In the genomic region with DNA sequence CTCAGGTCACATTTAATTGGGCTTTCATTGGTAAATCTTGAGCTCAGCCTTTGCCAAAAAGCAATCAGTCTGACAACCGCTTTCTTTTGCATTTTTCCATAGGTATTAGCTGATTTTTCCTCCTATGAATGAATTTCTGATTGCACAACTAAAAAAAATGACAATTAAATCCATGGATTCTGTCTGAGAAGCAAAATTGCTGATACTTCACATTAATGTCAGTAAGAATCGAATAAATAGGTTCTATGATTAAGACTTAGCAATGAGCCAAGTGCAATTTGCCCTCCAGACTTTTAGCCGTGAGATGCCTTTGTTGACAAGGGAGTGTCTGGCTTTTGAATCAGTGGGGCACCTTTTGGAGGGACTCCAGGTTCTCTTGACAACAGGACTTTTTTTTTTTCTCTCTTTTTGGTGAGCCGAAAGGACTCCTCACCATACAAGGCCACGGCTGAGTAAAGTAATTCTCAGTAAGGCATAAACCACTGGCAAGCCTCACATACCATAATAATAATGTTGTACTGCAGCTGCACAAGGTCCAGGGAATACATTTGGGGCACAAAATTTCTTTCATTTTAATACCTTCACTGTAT, we compare ENCODE assay signal across 17 cellular contexts. TPM values are rescaled to one million over a fixed set of nuclear protein-coding genes. Genes with fewer than 3 reads are reported as not detected.
A peak's percentile ranks its signal among the peaks of the same experiment; 100 is the strongest.
DNase-seq lines count a peak whose midpoint lies in the region; ATAC-seq and TF ChIP-seq lines count a peak whose summit lies in the region.
"Had no signal": no experiment of that assay in that cellular context is flagged by ENCODE, and none has a peak within 500 bp of the region (broad histone marks: within the 10 kb centered on the region; RNA-seq: fewer than 3 reads in every experiment).

No MANE protein-coding gene starts in this region.

- H3K36me3 ChIP-seq in esophagus muscularis mucosa = no peaks in the 10 kb centered on the region
- H3K36me3 ChIP-seq: upper lobe of left lung had no signal

- peak overlapping the region in 2 of 4 donors; percentile 8 to 12 for H3K4me3 ChIP-seq in esophagus muscularis mucosa
- H3K4me3 ChIP-seq: upper lobe of left lung had no signal

- H3K27me3 ChIP-seq in esophagus muscularis mucosa = no peaks in the 10 kb centered on the region
- H3K27me3 ChIP-seq: upper lobe of left lung had no signal

- TF ChIP-seq EP300 in esophagus muscularis mucosa (IDR thresholded peaks at IDR 0.05) = no peak

- H3K4me1 ChIP-seq in esophagus muscularis mucosa = peaks cover 0 to 71% (median 51%) of the 10 kb centered on the region in 4 donors

- WGBS in esophagus muscularis mucosa = 46% methylated on average over 5 of the region's 5 CpGs

- H3K27ac ChIP-seq in 22Rv1 (0 out of 2 replicates have a peak overlapping the region, but pooled peaks have one; percentile 4), esophagus muscularis mucosa (replicated peaks in 1 of 4) (peak overlapping the region; percentile 46 to 74 (median 62))
- H3K27ac ChIP-seq: upper lobe of left lung had no signal

- TF ChIP-seq POLR2A in esophagus muscularis mucosa (IDR thresholded peaks at IDR 0.05; ENCODE audit: low read depth) = no peak

- no peak for ATAC-seq in HG02571 (IDR thresholded peaks at IDR 0.05; ENCODE audit: unreplicated experiment)
- ATAC-seq: activated CD8-positive, alpha-beta memory T cell treated with anti-CD3 and anti-CD28 coated beads, Interleukin-2, amount 10 ng/mL, durations not matched to agents 7 days and 5 days had no signal

- TF ChIP-seq CTCF in 22Rv1 (IDR thresholded peaks at IDR 0.05) (no peak), esophagus muscularis mucosa (IDR thresholded peaks at IDR 0.05) (no peak)

- no peaks in the 10 kb centered on the region for H3K9me3 ChIP-seq in esophagus muscularis mucosa
- H3K9me3 ChIP-seq: upper lobe of left lung had no signal

- intact Hi-C loops in esophagus muscularis mucosa (cut with DNase I) = no loop called here

- DNase-seq in NCI-H1105 treated with DMSO at 0.1 percent for 48 hours (lab: John Stamatoyannopoulos, UW) = peak; percentile 96
- peak; percentile 24 for DNase-seq in NCI-H774 (lab: John Stamatoyannopoulos, UW)
- DNase-seq in esophagus muscularis mucosa (ENCODE audit: extremely low spot score) = no peak
- DNase-seq in stimulated activated CD4-positive, alpha-beta T cell treated with anti-CD3 and anti-CD28 coated beads, Interleukin-4, amount 100 ng/mL, for 24 hours = no peak
- no peak for DNase-seq in foreskin melanocyte
- no peak for DNase-seq in activated CD4-positive, alpha-beta T cell treated with anti-CD3 and anti-CD28 coated beads for 4 hours
- DNase-seq: activated CD8-positive, alpha-beta memory T cell treated with anti-CD3 and anti-CD28 coated beads, Interleukin-2, amount 10 ng/mL, durations not matched to agents 7 days and 5 days; activated naive CD8-positive, alpha-beta T cell treated with anti-CD3 and anti-CD28 coated beads for 36 hours; DMS53; mesenchymal stem cell; NCI-H526 treated with DMSO at 0.1 percent for 48 hours; nucleus accumbens; SIG-M5; stimulated activated CD4-positive, alpha-beta T cell treated with anti-CD3 and anti-CD28 coated beads, Interleukin-15, amount 100 ng/mL, for 24 hours; upper lobe of left lung had no signal

RNA-seq across cellular contexts. Expression of a gene that starts 4.7 kb away (rescaled TPM):
- total RNA-seq in esophagus muscularis mucosa = 10 to 100 TPM; 11.3 to 33.2 (median 14.7) TPM

Comparison
In these comparisons a context has a peak if more than half of its experiments do, and no peak if none do; other contexts are left out.
1. DNase-seq: peak in NCI-H1105 treated with DMSO at 0.1 percent for 48 hours (single experiment) and NCI-H774 (single experiment); none in esophagus muscularis mucosa (single experiment), stimulated activated CD4-positive, alpha-beta T cell treated with anti-CD3 and anti-CD28 coated beads, Interleukin-4, amount 100 ng/mL, for 24 hours (single experiment), foreskin melanocyte (single experiment) and activated CD4-positive, alpha-beta T cell treated with anti-CD3 and anti-CD28 coated beads for 4 hours (0 of 2).